In genomic region chr11:16088774-16089173, GRCh38 we compare ENCODE assay signal across 1 cellular context.
TF ChIP-seq lines count a peak whose summit lies in the region.

No MANE protein-coding gene starts in this region.

TF ChIP-seq in H1, 55 proteins besides CTCF, POLR2A, EP300 and RAD21 (continued from another document):
- TF ChIP-seq GTF2F1 (IDR thresholded peaks at IDR 0.05; ENCODE audit: borderline replicate concordance, low read depth, low read length) (no peak), CBX8 (IDR thresholded peaks at IDR 0.05; ENCODE audit: borderline replicate concordance, low read depth, low read length) (no peak), RNF2 (IDR thresholded peaks at IDR 0.05; ENCODE audit: borderline replicate concordance, low read depth, low read length, missing control alignments, poor library complexity, severe bottlenecking) (no peak), SIRT6 (IDR thresholded peaks at IDR 0.05; ENCODE audit: low read length) (no peak), GABPA (IDR thresholded peaks at IDR 0.05; ENCODE audit: borderline replicate concordance, insufficient read depth, low read length) (no peak), CHD2 (IDR thresholded peaks at IDR 0.05; ENCODE audit: low read length) (no peak), RFX5 (IDR thresholded peaks at IDR 0.05; ENCODE audit: borderline replicate concordance, low read depth, low read length) (no peak), CHD7 (IDR thresholded peaks at IDR 0.05; ENCODE audit: insufficient replicate concordance, low read length) (no peak)
